In the genomic region with DNA sequence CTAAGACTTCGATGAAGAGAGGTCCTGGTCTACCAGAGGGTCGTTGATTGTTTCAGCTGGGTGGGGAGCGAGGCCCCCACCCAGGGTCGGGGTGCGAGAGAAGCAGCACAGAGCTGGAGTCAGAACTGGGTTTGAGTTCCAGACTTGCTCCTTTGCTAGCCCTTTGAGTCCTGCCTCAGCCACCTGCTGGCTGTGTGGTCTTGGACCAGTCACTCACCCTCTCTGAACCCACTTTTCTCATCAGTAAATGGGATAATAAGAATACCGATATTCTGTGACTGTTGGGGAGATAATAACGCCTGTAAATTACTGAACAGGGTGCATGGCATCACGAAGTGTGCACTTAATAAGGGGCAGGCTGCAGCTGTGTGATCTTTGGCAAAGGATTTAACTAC, we compare ENCODE assay signal across 1 cellular context.
TF ChIP-seq lines count a peak whose summit lies in the region.

No MANE protein-coding gene starts in this region.

TF ChIP-seq in SK-N-SH treated with all-trans-retinoic acid at 6 μM for 48 hours, 23 proteins besides CTCF, POLR2A, EP300 and RAD21 (continued from another document):
- TF ChIP-seq, protein P1, sequence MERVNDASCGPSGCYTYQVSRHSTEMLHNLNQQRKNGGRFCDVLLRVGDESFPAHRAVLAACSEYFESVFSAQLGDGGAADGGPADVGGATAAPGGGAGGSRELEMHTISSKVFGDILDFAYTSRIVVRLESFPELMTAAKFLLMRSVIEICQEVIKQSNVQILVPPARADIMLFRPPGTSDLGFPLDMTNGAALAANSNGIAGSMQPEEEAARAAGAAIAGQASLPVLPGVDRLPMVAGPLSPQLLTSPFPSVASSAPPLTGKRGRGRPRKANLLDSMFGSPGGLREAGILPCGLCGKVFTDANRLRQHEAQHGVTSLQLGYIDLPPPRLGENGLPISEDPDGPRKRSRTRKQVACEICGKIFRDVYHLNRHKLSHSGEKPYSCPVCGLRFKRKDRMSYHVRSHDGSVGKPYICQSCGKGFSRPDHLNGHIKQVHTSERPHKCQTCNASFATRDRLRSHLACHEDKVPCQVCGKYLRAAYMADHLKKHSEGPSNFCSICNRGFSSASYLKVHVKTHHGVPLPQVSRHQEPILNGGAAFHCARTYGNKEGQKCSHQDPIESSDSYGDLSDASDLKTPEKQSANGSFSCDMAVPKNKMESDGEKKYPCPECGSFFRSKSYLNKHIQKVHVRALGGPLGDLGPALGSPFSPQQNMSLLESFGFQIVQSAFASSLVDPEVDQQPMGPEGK (CRISPR knock-in tag; IDR thresholded peaks at IDR 0.05; ENCODE audit: borderline replicate concordance): no peak
- TF ChIP-seq CSRNP3 (CRISPR knock-in tag; IDR thresholded peaks at IDR 0.05) (no peak), GLIS3 (CRISPR knock-in tag; IDR thresholded peaks at IDR 0.05) (no peak), CREB5 (CRISPR knock-in tag; IDR thresholded peaks at IDR 0.05; ENCODE audit: low read depth) (no peak), SNAI2 (CRISPR knock-in tag; IDR thresholded peaks at IDR 0.05) (no peak), ZNF8 (CRISPR knock-in tag; IDR thresholded peaks at IDR 0.05) (no peak)
